In the genomic region with DNA sequence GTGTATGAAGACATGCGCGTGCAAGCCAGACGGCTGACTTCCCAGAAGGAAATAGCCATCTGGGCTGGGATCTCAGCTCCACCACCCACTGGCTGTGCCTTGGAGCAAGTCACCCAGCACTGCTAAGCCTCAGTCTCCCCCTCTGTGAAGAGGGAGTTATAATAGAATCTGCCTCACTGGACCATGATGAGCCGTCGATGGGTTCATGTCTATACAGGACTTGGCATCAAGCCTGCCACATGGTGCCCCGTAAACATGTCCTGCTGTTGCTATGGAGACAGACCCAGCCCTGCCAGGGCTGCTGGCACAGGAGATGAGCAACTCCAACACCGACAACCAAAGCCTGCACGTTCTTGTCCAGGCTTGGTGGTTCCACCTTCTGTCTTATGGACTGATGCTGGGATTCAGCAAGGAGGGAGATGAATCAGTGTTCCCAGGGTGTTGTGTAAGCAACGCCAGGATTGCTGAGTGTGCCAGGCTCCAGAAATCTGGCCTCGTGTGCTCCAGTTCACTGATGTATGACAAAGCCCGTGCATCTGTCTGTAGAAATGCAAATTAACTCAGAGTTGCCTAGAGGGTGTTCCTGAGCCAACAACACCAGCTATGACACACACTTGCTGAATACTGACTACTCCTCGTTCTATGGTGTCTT, we compare ENCODE assay signal across 9 cellular contexts. TPM values are rescaled to one million over a fixed set of nuclear protein-coding genes. Genes with fewer than 3 reads are reported as not detected.
A peak's percentile ranks its signal among the peaks of the same experiment; 100 is the strongest.
DNase-seq lines count a peak whose midpoint lies in the region; ATAC-seq and TF ChIP-seq lines count a peak whose summit lies in the region.
"Had no signal": no experiment of that assay in that cellular context is flagged by ENCODE, and none has a peak within 500 bp of the region (broad histone marks: within the 10 kb centered on the region; RNA-seq: fewer than 3 reads in every experiment).

No MANE protein-coding gene starts in this region.

- no peak overlapping the region for H3K4me3 Mint-ChIP-seq in activated CD4-positive, alpha-beta T cell treated with anti-CD3 and anti-CD28 coated beads, Interleukin-2, amount 10 ng/mL, durations not matched to agents 7 days and 5 days
- no peak overlapping the region for H3K4me3 Mint-ChIP-seq in T-cell

- peak; percentile 31 for DNase-seq in activated CD4-positive, alpha-beta T cell treated with anti-CD3 and anti-CD28 coated beads, Interleukin-2, amount 10 ng/mL, durations not matched to agents 7 days and 5 days
- DNase-seq in activated CD4-positive, alpha-beta T cell treated with anti-CD3 and anti-CD28 coated beads, Interleukin-2, amount 50 U/mL, for 1 hour: no peak
- peak in 28 of 34 experiments; percentile 11 to 66 (median 40) for DNase-seq in T-cell
- peak; percentile 98 for DNase-seq in kidney tubule cell (ENCODE audit: low spot score)
- no peak for DNase-seq in colonic mucosa
- DNase-seq in activated CD4-positive, alpha-beta T cell treated with anti-CD3 and anti-CD28 coated beads, Interleukin-2, amount 50 U/mL, for 4 hours: no peak
- DNase-seq: DND-41 had no signal

- no peak overlapping the region for H3K27ac Mint-ChIP-seq in activated CD4-positive, alpha-beta T cell treated with anti-CD3 and anti-CD28 coated beads, Interleukin-2, amount 10 ng/mL, durations not matched to agents 7 days and 5 days
- no peak overlapping the region for H3K27ac Mint-ChIP-seq in T-cell

- CTCF ChIA-PET in activated CD4-positive, alpha-beta T cell treated with anti-CD3 and anti-CD28 coated beads, Interleukin-2, amount 10 ng/mL, durations not matched to agents 7 days and 5 days (lab: Charles Lee): no interaction called here
- CTCF ChIA-PET in T-cell (lab: Charles Lee): no interaction called here

- ATAC-seq in GM21515 (IDR thresholded peaks at IDR 0.05; ENCODE audit: unreplicated experiment) (peak; percentile 91), HG03565 (IDR thresholded peaks at IDR 0.05; ENCODE audit: unreplicated experiment) (peak; percentile 86), T-cell (replicated peaks in 1 of 4) (peak in 1 of 4 experiments; percentile 46)

- H3K36me3 ChIP-seq in colonic mucosa: no peaks in the 10 kb centered on the region

- POLR2A ChIA-PET in activated CD4-positive, alpha-beta T cell treated with anti-CD3 and anti-CD28 coated beads, Interleukin-2, amount 10 ng/mL, durations not matched to agents 7 days and 5 days (lab: Charles Lee): interaction anchor here (0.6 kb wide), 1 partner anchor 8 kb away, joined by 3 read pairs; no protein-coding TSS in a partner anchor
- POLR2A ChIA-PET in T-cell (lab: Charles Lee): no interaction called here

- H3K27ac ChIP-seq in colonic mucosa: no peak overlapping the region

- H3K36me3 Mint-ChIP-seq in activated CD4-positive, alpha-beta T cell treated with anti-CD3 and anti-CD28 coated beads, Interleukin-2, amount 10 ng/mL, durations not matched to agents 7 days and 5 days (ENCODE audit: low read depth): no peaks in the 10 kb centered on the region
- H3K36me3 Mint-ChIP-seq in T-cell: no peaks in the 10 kb centered on the region

- peaks cover 5% of the 10 kb centered on the region for H3K4me1 ChIP-seq in colonic mucosa

- intact Hi-C loops in colonic mucosa (cut with DNase I): no loop called here

- H3K9me3 ChIP-seq in colonic mucosa: no peaks in the 10 kb centered on the region

- H3K9ac ChIP-seq in colonic mucosa (ENCODE audit: low read depth in 2 of 2, low read length in 2 of 2): peak overlapping the region in 1 of 2 donors; percentile 66

- H3K27me3 ChIP-seq in colonic mucosa: no peaks in the 10 kb centered on the region

- no peaks in the 10 kb centered on the region for H3K4me1 Mint-ChIP-seq in activated CD4-positive, alpha-beta T cell treated with anti-CD3 and anti-CD28 coated beads, Interleukin-2, amount 10 ng/mL, durations not matched to agents 7 days and 5 days
- H3K4me1 Mint-ChIP-seq in T-cell: peaks cover 0 to 10% (median 7%) of the 10 kb centered on the region in 3 donors

- H3K9me3 Mint-ChIP-seq in activated CD4-positive, alpha-beta T cell treated with anti-CD3 and anti-CD28 coated beads, Interleukin-2, amount 10 ng/mL, durations not matched to agents 7 days and 5 days: no peaks in the 10 kb centered on the region
- H3K9me3 Mint-ChIP-seq in T-cell: no peaks in the 10 kb centered on the region

- no peaks in the 10 kb centered on the region for H3K27me3 Mint-ChIP-seq in activated CD4-positive, alpha-beta T cell treated with anti-CD3 and anti-CD28 coated beads, Interleukin-2, amount 10 ng/mL, durations not matched to agents 7 days and 5 days
- H3K27me3 Mint-ChIP-seq in T-cell: no peaks in the 10 kb centered on the region

- no peak for TF ChIP-seq CTCF in colonic mucosa (IDR thresholded peaks at IDR 0.05)

- no peak overlapping the region for H3K4me3 ChIP-seq in colonic mucosa

RNA-seq across cellular contexts. Expression of a gene that starts 5.6 kb away (rescaled TPM):
- total RNA-seq in activated CD4-positive, alpha-beta T cell treated with anti-CD3 and anti-CD28 coated beads, Interleukin-2, amount 10 ng/mL, durations not matched to agents 7 days and 5 days: not detected
- not detected for total RNA-seq in T-cell
- total RNA-seq in colonic mucosa: 100 to 1,000 TPM; 515 to 560 TPM

RNA-seq across cellular contexts. Expression of a gene that starts 15.2 kb away (rescaled TPM):
- under 1 TPM in 1 of 2 experiments, not detected in 1; 0.07 TPM for total RNA-seq in activated CD4-positive, alpha-beta T cell treated with anti-CD3 and anti-CD28 coated beads, Interleukin-2, amount 10 ng/mL, durations not matched to agents 7 days and 5 days
- total RNA-seq in T-cell (1 to 10 TPM in 3 of 5 donors, under 1 TPM in 2; 0.41 to 2.1 (median 1.1) TPM), colonic mucosa (100 to 1,000 TPM in 1 of 2 donors, 10 to 100 TPM in 1; 99.3 to 105 TPM)

RNA-seq across cellular contexts. Expression of a gene that starts 39.9 kb away (rescaled TPM):
- 100 to 1,000 TPM; 101 to 112 TPM for total RNA-seq in activated CD4-positive, alpha-beta T cell treated with anti-CD3 and anti-CD28 coated beads, Interleukin-2, amount 10 ng/mL, durations not matched to agents 7 days and 5 days
- total RNA-seq in T-cell (10 to 100 TPM; 68.6 to 84.9 (median 83.8) TPM), colonic mucosa (100 to 1,000 TPM; 284 to 404 TPM)

RNA-seq across cellular contexts. Expression of a gene that starts 46.2 kb away (rescaled TPM):
- total RNA-seq in activated CD4-positive, alpha-beta T cell treated with anti-CD3 and anti-CD28 coated beads, Interleukin-2, amount 10 ng/mL, durations not matched to agents 7 days and 5 days: not detected
- total RNA-seq in T-cell (not detected), colonic mucosa (not detected)

Comparison
In these comparisons a context has a peak if more than half of its experiments do, and no peak if none do; other contexts are left out.
1. DNase-seq: peak in activated CD4-positive, alpha-beta T cell treated with anti-CD3 and anti-CD28 coated beads, Interleukin-2, amount 10 ng/mL, durations not matched to agents 7 days and 5 days (single experiment), T-cell (28 of 34) and kidney tubule cell (single experiment); none in activated CD4-positive, alpha-beta T cell treated with anti-CD3 and anti-CD28 coated beads, Interleukin-2, amount 50 U/mL, for 1 hour (single experiment), colonic mucosa (single experiment) and activated CD4-positive, alpha-beta T cell treated with anti-CD3 and anti-CD28 coated beads, Interleukin-2, amount 50 U/mL, for 4 hours (0 of 2).
2. RNA of a gene that starts 5.6 kb away (total RNA-seq): 515 to 560 TPM in colonic mucosa; not detected in activated CD4-positive, alpha-beta T cell treated with anti-CD3 and anti-CD28 coated beads, Interleukin-2, amount 10 ng/mL, durations not matched to agents 7 days and 5 days and not detected in T-cell; every median in the first group is over 100 times any median in the second.
3. RNA of a gene that starts 15.2 kb away (total RNA-seq): 99.3 to 105 TPM in colonic mucosa; 0.41 to 2.1 TPM in T-cell and 0.07 TPM in activated CD4-positive, alpha-beta T cell treated with anti-CD3 and anti-CD28 coated beads, Interleukin-2, amount 10 ng/mL, durations not matched to agents 7 days and 5 days; every median in the first group is over 10 times any median in the second.